1 cellular context compared by ENCODE assay signal in the genomic region with DNA sequence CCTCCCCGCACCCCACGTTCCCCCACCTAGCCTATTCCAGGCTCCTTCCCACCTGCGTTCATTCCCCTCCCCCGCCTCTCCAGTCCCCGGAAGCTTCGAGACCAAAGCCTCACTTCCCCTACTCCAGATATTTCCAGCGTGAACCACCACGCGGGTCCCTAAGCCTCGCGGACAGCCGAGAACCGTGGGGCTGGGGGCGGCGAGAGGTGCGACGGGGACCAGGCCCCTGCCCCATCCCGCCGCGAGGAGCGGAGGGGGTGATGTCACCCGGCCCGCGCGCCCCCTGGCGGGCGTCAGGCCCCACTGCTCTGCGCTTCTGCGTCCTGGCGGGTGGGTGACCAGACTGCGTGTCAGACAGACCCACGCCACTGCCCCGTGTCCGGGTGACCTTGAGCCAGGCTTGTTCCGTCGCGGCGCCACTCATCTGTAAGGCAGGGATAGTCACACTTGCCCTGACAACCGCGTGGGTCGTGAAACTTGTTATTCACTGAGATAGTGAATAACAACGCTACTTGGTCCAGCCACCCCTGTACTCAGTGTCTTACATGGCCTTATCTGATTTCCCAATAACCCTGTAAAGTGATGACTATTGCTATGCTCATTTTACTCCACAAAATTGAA.
A peak's percentile ranks its signal among the peaks of the same experiment; 100 is the strongest.
TF ChIP-seq lines count a peak whose summit lies in the region.

No MANE protein-coding gene starts in this region.

TF ChIP-seq in K562, 482 proteins besides CTCF, POLR2A, EP300 and RAD21 (continued from another document and continues in another):
- TF ChIP-seq, protein P1, sequence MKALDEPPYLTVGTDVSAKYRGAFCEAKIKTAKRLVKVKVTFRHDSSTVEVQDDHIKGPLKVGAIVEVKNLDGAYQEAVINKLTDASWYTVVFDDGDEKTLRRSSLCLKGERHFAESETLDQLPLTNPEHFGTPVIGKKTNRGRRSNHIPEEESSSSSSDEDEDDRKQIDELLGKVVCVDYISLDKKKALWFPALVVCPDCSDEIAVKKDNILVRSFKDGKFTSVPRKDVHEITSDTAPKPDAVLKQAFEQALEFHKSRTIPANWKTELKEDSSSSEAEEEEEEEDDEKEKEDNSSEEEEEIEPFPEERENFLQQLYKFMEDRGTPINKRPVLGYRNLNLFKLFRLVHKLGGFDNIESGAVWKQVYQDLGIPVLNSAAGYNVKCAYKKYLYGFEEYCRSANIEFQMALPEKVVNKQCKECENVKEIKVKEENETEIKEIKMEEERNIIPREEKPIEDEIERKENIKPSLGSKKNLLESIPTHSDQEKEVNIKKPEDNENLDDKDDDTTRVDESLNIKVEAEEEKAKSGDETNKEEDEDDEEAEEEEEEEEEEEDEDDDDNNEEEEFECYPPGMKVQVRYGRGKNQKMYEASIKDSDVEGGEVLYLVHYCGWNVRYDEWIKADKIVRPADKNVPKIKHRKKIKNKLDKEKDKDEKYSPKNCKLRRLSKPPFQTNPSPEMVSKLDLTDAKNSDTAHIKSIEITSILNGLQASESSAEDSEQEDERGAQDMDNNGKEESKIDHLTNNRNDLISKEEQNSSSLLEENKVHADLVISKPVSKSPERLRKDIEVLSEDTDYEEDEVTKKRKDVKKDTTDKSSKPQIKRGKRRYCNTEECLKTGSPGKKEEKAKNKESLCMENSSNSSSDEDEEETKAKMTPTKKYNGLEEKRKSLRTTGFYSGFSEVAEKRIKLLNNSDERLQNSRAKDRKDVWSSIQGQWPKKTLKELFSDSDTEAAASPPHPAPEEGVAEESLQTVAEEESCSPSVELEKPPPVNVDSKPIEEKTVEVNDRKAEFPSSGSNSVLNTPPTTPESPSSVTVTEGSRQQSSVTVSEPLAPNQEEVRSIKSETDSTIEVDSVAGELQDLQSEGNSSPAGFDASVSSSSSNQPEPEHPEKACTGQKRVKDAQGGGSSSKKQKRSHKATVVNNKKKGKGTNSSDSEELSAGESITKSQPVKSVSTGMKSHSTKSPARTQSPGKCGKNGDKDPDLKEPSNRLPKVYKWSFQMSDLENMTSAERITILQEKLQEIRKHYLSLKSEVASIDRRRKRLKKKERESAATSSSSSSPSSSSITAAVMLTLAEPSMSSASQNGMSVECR (CRISPR knock-in tag; IDR thresholded peaks at IDR 0.05): no peak; the same call in none of the 2 replicates
- TF ChIP-seq ZNF134 (CRISPR knock-in tag; conservative IDR thresholded peaks at IDR 0.05) (no peak), RBBP5 (IDR thresholded peaks at IDR 0.05; ENCODE audit: borderline replicate concordance, insufficient read depth, low read length, poor library complexity, severe bottlenecking) (no peak), SRSF1 (IDR thresholded peaks at IDR 0.05; ENCODE audit: low read depth, low read length) (no peak), ZNF217 (CRISPR knock-in tag; IDR thresholded peaks at IDR 0.05) (no peak), MCM3 (IDR thresholded peaks at IDR 0.05) (no peak), ZNF75A (CRISPR knock-in tag; IDR thresholded peaks at IDR 0.05) (no peak), ZC3H8 (IDR thresholded peaks at IDR 0.05) (no peak), RERE (CRISPR knock-in tag; IDR thresholded peaks at IDR 0.05; ENCODE audit: borderline replicate concordance) (no peak), RBM34 (IDR thresholded peaks at IDR 0.05; ENCODE audit: borderline replicate concordance, insufficient read depth, low read length) (no peak), TCF7L2 (IDR thresholded peaks at IDR 0.05; ENCODE audit: low read depth, low read length) (no peak), MBD1 (CRISPR knock-in tag; IDR thresholded peaks at IDR 0.05) (no peak), ZNF589 (CRISPR knock-in tag; IDR thresholded peaks at IDR 0.05; ENCODE audit: low read depth) (no peak), KLF6 (CRISPR knock-in tag; IDR thresholded peaks at IDR 0.05; ENCODE audit: borderline replicate concordance) (no peak; the same call in 1 of the 2 replicates), ILF3 (IDR thresholded peaks at IDR 0.05; ENCODE audit: borderline replicate concordance) (peak; percentile 58; the same call in 1 of the 2 replicates), SAFB2 (IDR thresholded peaks at IDR 0.05; ENCODE audit: borderline replicate concordance, low read depth, low read length, severe bottlenecking) (no peak), ATF7 (IDR thresholded peaks at IDR 0.05) (peak; percentile 99), ZNF830 (CRISPR knock-in tag; IDR thresholded peaks at IDR 0.05) (0 out of 2 replicates have a peak, but pooled peaks have one; percentile 54), CBX3 (IDR thresholded peaks at IDR 0.05; ENCODE audit: borderline replicate concordance in 1 of 2, low read length in 2 of 2) (peak in 1 of 2 experiments; percentile 52; a peak in 1 of 3 replicates), ZNF696 (CRISPR knock-in tag; conservative IDR thresholded peaks at IDR 0.05) (no peak), KHSRP (IDR thresholded peaks at IDR 0.05) (no peak), PKNOX1 (IDR thresholded peaks at IDR 0.05) (0 out of 2 replicates have a peak, but pooled peaks have one; percentile 20), NFRKB (IDR thresholded peaks at IDR 0.05; ENCODE audit: low read depth) (peak; percentile 77; the same call in 1 of the 2 replicates), POLR2AphosphoS5 (IDR thresholded peaks at IDR 0.05; ENCODE audit: control insufficient read depth, insufficient read depth, low read depth, low read length) (0 out of 2 replicates have a peak, but pooled peaks have one; percentile 4), ZNF384 (IDR thresholded peaks at IDR 0.05; ENCODE audit: low read depth, low read length) (no peak), CHD1 (IDR thresholded peaks at IDR 0.05; ENCODE audit: low read length) (no peak), SAP30 (IDR thresholded peaks at IDR 0.05; ENCODE audit: borderline replicate concordance, insufficient read depth, low read depth, low read length, poor library complexity, severe bottlenecking) (no peak), NCOR1 (IDR thresholded peaks at IDR 0.05) (peak; percentile 57), HIVEP1 (CRISPR knock-in tag; IDR thresholded peaks at IDR 0.05) (no peak)
- TF ChIP-seq, protein P2, sequence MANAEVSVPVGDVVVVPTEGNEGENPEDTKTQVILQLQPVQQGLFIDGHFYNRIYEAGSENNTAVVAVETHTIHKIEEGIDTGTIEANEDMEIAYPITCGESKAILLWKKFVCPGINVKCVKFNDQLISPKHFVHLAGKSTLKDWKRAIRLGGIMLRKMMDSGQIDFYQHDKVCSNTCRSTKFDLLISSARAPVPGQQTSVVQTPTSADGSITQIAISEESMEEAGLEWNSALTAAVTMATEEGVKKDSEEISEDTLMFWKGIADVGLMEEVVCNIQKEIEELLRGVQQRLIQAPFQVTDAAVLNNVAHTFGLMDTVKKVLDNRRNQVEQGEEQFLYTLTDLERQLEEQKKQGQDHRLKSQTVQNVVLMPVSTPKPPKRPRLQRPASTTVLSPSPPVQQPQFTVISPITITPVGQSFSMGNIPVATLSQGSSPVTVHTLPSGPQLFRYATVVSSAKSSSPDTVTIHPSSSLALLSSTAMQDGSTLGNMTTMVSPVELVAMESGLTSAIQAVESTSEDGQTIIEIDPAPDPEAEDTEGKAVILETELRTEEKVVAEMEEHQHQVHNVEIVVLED (CRISPR knock-in tag; IDR thresholded peaks at IDR 0.05): peak; percentile 39; the same call in 1 of the 2 replicates
- TF ChIP-seq, protein P3, sequence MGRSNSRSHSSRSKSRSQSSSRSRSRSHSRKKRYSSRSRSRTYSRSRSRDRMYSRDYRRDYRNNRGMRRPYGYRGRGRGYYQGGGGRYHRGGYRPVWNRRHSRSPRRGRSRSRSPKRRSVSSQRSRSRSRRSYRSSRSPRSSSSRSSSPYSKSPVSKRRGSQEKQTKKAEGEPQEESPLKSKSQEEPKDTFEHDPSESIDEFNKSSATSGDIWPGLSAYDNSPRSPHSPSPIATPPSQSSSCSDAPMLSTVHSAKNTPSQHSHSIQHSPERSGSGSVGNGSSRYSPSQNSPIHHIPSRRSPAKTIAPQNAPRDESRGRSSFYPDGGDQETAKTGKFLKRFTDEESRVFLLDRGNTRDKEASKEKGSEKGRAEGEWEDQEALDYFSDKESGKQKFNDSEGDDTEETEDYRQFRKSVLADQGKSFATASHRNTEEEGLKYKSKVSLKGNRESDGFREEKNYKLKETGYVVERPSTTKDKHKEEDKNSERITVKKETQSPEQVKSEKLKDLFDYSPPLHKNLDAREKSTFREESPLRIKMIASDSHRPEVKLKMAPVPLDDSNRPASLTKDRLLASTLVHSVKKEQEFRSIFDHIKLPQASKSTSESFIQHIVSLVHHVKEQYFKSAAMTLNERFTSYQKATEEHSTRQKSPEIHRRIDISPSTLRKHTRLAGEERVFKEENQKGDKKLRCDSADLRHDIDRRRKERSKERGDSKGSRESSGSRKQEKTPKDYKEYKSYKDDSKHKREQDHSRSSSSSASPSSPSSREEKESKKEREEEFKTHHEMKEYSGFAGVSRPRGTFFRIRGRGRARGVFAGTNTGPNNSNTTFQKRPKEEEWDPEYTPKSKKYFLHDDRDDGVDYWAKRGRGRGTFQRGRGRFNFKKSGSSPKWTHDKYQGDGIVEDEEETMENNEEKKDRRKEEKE (IDR thresholded peaks at IDR 0.05; ENCODE audit: borderline replicate concordance in 1 of 2, control insufficient read depth in 1 of 2, low read depth in 2 of 2, low read length in 1 of 2): no peak
- TF ChIP-seq, protein P4, sequence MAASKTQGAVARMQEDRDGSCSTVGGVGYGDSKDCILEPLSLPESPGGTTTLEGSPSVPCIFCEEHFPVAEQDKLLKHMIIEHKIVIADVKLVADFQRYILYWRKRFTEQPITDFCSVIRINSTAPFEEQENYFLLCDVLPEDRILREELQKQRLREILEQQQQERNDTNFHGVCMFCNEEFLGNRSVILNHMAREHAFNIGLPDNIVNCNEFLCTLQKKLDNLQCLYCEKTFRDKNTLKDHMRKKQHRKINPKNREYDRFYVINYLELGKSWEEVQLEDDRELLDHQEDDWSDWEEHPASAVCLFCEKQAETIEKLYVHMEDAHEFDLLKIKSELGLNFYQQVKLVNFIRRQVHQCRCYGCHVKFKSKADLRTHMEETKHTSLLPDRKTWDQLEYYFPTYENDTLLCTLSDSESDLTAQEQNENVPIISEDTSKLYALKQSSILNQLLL (CRISPR knock-in tag; IDR thresholded peaks at IDR 0.05; ENCODE audit: borderline replicate concordance): no peak
- TF ChIP-seq, protein P5, sequence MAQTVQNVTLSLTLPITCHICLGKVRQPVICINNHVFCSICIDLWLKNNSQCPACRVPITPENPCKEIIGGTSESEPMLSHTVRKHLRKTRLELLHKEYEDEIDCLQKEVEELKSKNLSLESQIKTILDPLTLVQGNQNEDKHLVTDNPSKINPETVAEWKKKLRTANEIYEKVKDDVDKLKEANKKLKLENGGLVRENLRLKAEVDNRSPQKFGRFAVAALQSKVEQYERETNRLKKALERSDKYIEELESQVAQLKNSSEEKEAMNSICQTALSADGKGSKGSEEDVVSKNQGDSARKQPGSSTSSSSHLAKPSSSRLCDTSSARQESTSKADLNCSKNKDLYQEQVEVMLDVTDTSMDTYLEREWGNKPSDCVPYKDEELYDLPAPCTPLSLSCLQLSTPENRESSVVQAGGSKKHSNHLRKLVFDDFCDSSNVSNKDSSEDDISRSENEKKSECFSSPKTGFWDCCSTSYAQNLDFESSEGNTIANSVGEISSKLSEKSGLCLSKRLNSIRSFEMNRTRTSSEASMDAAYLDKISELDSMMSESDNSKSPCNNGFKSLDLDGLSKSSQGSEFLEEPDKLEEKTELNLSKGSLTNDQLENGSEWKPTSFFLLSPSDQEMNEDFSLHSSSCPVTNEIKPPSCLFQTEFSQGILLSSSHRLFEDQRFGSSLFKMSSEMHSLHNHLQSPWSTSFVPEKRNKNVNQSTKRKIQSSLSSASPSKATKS (CRISPR knock-in tag; IDR thresholded peaks at IDR 0.05): no peak
